ENCODE assay signal across 18 cellular contexts in genomic region chr17:21399476-21400203, GRCh38. TPM values are rescaled to one million over a fixed set of nuclear protein-coding genes. Genes with fewer than 3 reads are reported as not detected.
DNase-seq lines count a peak whose midpoint lies in the region; ATAC-seq, FAIRE-seq and TF ChIP-seq lines count a peak whose summit lies in the region.
"Had no signal": no experiment of that assay in that cellular context is flagged by ENCODE, and none has a peak within 500 bp of the region (broad histone marks: within the 10 kb centered on the region; RNA-seq: fewer than 3 reads in every experiment).

No MANE protein-coding gene starts in this region.

- no peak overlapping the region for H4K91ac ChIP-seq in H1 (replicated peaks; ENCODE audit: insufficient read length, low read length)

- H3K4me3 ChIP-seq in left ventricle myocardium inferior: no peak overlapping the region
- no peak overlapping the region for H3K4me3 ChIP-seq in HEK293 (ENCODE audit: low read depth, low read length)
- H3K4me3 ChIP-seq in H1 (ENCODE audit: extremely low read depth in 1 of 4, insufficient read depth in 2 of 4, low read depth in 3 of 4, low read length in 4 of 4): no peak overlapping the region
- H3K4me3 ChIP-seq: HAP-1 had no signal

- ATAC-seq in left ventricle myocardium superior (no peak), GM21717 (IDR thresholded peaks at IDR 0.05; ENCODE audit: unreplicated experiment) (no peak)

- H2AK5ac ChIP-seq in H1 (ENCODE audit: low read depth, low read length): no peak overlapping the region; the same call in 1 of the 2 replicates

- no peak for TF ChIP-seq EP300 in H1 (IDR thresholded peaks at IDR 0.05; ENCODE audit: borderline replicate concordance in 1 of 2, low read depth in 2 of 2, low read length in 2 of 2)

- CTCF ChIA-PET in HEK293 (lab: Yijun Ruan, JAX): no interaction called here
- CTCF ChIA-PET in H1 (lab: Charles Lee; ENCODE audit: partially characterized antibody): interaction anchor here (1.2 kb wide), 1 partner anchor 119 kb away, joined by 3 read pairs; no protein-coding TSS in a partner anchor

- intact Hi-C loops in left ventricle myocardium inferior (cut with micrococcal nuclease) (no loop called here), left ventricle myocardium superior (cut with micrococcal nuclease) (no loop called here)

- H3K4me1 Mint-ChIP-seq in osteocyte (ENCODE audit: unreplicated experiment): peaks cover 47% of the 10 kb centered on the region

- no peak for FAIRE-seq in H1 (lab: Jason Lieb, UNC)
- FAIRE-seq in urothelium cell line (lab: Jason Lieb, UNC): no peak
- FAIRE-seq: GM12891 had no signal

- no peak overlapping the region for H3K9ac ChIP-seq in H1 (replicated peaks in 1 of 4; ENCODE audit: extremely low read depth in 1 of 4, low read depth in 3 of 4, low read length in 3 of 4)

- H3K4ac ChIP-seq in H1 (replicated peaks; ENCODE audit: insufficient read length, low read depth, low read length): no peak overlapping the region

- H3K4me1 ChIP-seq in left ventricle myocardium inferior (peaks cover 47% of the 10 kb centered on the region), HEK293 (ENCODE audit: control insufficient read depth, insufficient read depth, low read length) (no peaks in the 10 kb centered on the region), H1 (replicated peaks in 1 of 4; ENCODE audit: control insufficient read depth in 3 of 4, insufficient read depth in 4 of 4, low read length in 3 of 4) (peaks cover 0 to 8% (median 2%) of the 10 kb centered on the region in 4 experiments; a peak in 2 of 7 replicates)
- H3K4me1 ChIP-seq: HAP-1 had no signal

- peak overlapping the region; percentile 99 for H3K27ac Mint-ChIP-seq in osteocyte (ENCODE audit: unreplicated experiment)
- H3K27ac Mint-ChIP-seq: CD4-positive, alpha-beta T cell; HFFc6; IgD-negative memory B cell had no signal

- DNase-seq in left ventricle myocardium inferior (no peak), left ventricle myocardium superior (no peak), H1 (ENCODE audit: low read depth in 1 of 2, low spot score in 2 of 2) (no peak), osteocyte (ENCODE audit: extremely low spot score, unreplicated experiment) (no peak), HT-29 (ENCODE audit: low spot score) (no peak), urothelium cell line (ENCODE audit: low spot score) (no peak)
- DNase-seq: 8988T; ACHN; Calu3; CD4-positive, alpha-beta T cell; DMS 273 treated with DMSO at 0.1 percent for 48 hours; GOT3; HFFc6 had no signal

- no peaks in the 10 kb centered on the region for H3K36me3 Mint-ChIP-seq in osteocyte (ENCODE audit: unreplicated experiment)
- H3K36me3 Mint-ChIP-seq: IgD-negative memory B cell had no signal

- H3K9me3 Mint-ChIP-seq in osteocyte (ENCODE audit: unreplicated experiment): no peaks in the 10 kb centered on the region
- H3K9me3 Mint-ChIP-seq: CD4-positive, alpha-beta T cell; HFFc6; IgD-negative memory B cell had no signal

- POLR2A ChIA-PET in HEK293 (lab: Yijun Ruan, JAX): no interaction called here
- POLR2A ChIA-PET in H1 (lab: Charles Lee; ENCODE audit: partially characterized antibody): no interaction called here

- H2BK20ac ChIP-seq in H1 (ENCODE audit: low read length): no peak overlapping the region

- H3K4me2 ChIP-seq in H1 (ENCODE audit: insufficient read depth in 1 of 2, low read depth in 2 of 2, low read length in 2 of 2): no peak overlapping the region

- H4K20me1 ChIP-seq in H1 (replicated peaks in 1 of 2; ENCODE audit: control insufficient read depth in 1 of 2, insufficient read depth in 2 of 2, low read length in 2 of 2): no peaks in the 10 kb centered on the region

- 91% methylated on average over 13 of the region's 13 CpGs; no CpG with 5 or more reads in 1 of the 2 experiments for WGBS in H1 (ENCODE audit: extremely low coverage in 1 of 2, insufficient coverage in 1 of 2, insufficient read length in 1 of 2, insufficient replicate concordance in 2 of 2, low coverage in 1 of 2, low lambda C conversion rate in 2 of 2, missing lambda C conversion rate in 1 of 2), 2 experiments

- no peaks in the 10 kb centered on the region for H3K27me3 Mint-ChIP-seq in osteocyte (ENCODE audit: unreplicated experiment)
- H3K27me3 Mint-ChIP-seq: CD4-positive, alpha-beta T cell had no signal

- no peak overlapping the region for H3K23ac ChIP-seq in H1 (ENCODE audit: insufficient read length)

- H3K4me3 Mint-ChIP-seq in osteocyte (ENCODE audit: unreplicated experiment): no peak overlapping the region
- H3K4me3 Mint-ChIP-seq: CD4-positive, alpha-beta T cell; HFFc6; IgD-negative memory B cell had no signal

- no peaks in the 10 kb centered on the region for H3K79me1 ChIP-seq in H1 (ENCODE audit: low read depth, low read length)

- H2BK15ac ChIP-seq in H1 (ENCODE audit: low read length): 0 out of 2 replicates have a peak overlapping the region, but pooled peaks have one; percentile 46

- TF ChIP-seq CTCF in left ventricle myocardium inferior (IDR thresholded peaks at IDR 0.05; ENCODE audit: borderline replicate concordance) (no peak), HEK293 (tag by site-specific recombination; IDR thresholded peaks at IDR 0.05) (no peak), H1 (IDR thresholded peaks at IDR 0.05; ENCODE audit: control extremely low read depth in 1 of 3, insufficient read depth in 1 of 3, low read depth in 1 of 3, low read length in 3 of 3) (no peak), osteocyte (IDR thresholded peaks at IDR 0.05) (no peak)

- H4K5ac ChIP-seq in H1 (ENCODE audit: insufficient read length, low read depth, low read length): no peak overlapping the region

- H3K23me2 ChIP-seq in H1 (ENCODE audit: low read depth, low read length): no peaks in the 10 kb centered on the region

- no peak overlapping the region for H2BK5ac ChIP-seq in H1 (ENCODE audit: low read depth, low read length)

- H3K56ac ChIP-seq in H1 (replicated peaks; ENCODE audit: insufficient read length, low read depth, low read length): no peak overlapping the region

- no peak overlapping the region for H2BK120ac ChIP-seq in H1 (replicated peaks; ENCODE audit: low read depth, low read length)

- no peaks in the 10 kb centered on the region for H3K79me2 ChIP-seq in H1 (ENCODE audit: control insufficient read depth in 1 of 2, insufficient read depth in 2 of 2, low read length in 2 of 2)

- H2AFZ ChIP-seq in H1 (ENCODE audit: low read length): no peak overlapping the region

- peak overlapping the region; percentile 68 for H4K8ac ChIP-seq in H1 (ENCODE audit: extremely low read depth, insufficient read depth, low read length)

- no peak overlapping the region for H3K14ac ChIP-seq in H1 (ENCODE audit: insufficient read length)

- TF ChIP-seq RAD21 in H1 (IDR thresholded peaks at IDR 0.05 in 1 of 2, conservative IDR thresholded peaks at IDR 0.05 in 1 of 2; ENCODE audit: low read depth in 2 of 2, low read length in 2 of 2): no peak

- peak overlapping the region; percentile 16 for H3K27ac ChIP-seq in left ventricle myocardium inferior (replicated peaks)
- no peak overlapping the region for H3K27ac ChIP-seq in HEK293 (ENCODE audit: extremely low read depth, low read depth, low read length)
- no peak overlapping the region for H3K27ac ChIP-seq in H1 (ENCODE audit: low read depth, low read length)

- H3K9me3 ChIP-seq in left ventricle myocardium inferior (replicated peaks): peaks cover 4% of the 10 kb centered on the region
- no peaks in the 10 kb centered on the region for H3K9me3 ChIP-seq in HEK293 (ENCODE audit: control insufficient read depth, insufficient read depth, low read depth, low read length)
- H3K9me3 ChIP-seq in H1 (ENCODE audit: insufficient read depth in 2 of 2, low read depth in 1 of 2, low read length in 1 of 2): peaks cover 0 to 3% of the 10 kb centered on the region in 2 experiments; a peak in 1 of 4 replicates
- H3K9me3 ChIP-seq: HAP-1 had no signal

- H3K18ac ChIP-seq in H1 (ENCODE audit: extremely low read depth, low read length): no peak overlapping the region

- H3K27me3 ChIP-seq in left ventricle myocardium inferior (ENCODE audit: low read depth) (no peaks in the 10 kb centered on the region), H1 (replicated peaks in 1 of 4; ENCODE audit: control insufficient read depth in 3 of 4, extremely low read depth in 1 of 4, insufficient read depth in 3 of 4, low read length in 3 of 4) (no peaks in the 10 kb centered on the region)

- H3K36me3 ChIP-seq in left ventricle myocardium inferior: no peaks in the 10 kb centered on the region
- no peaks in the 10 kb centered on the region for H3K36me3 ChIP-seq in HEK293 (ENCODE audit: control insufficient read depth in 2 of 2, insufficient read depth in 1 of 2, low read length in 2 of 2)
- no peaks in the 10 kb centered on the region for H3K36me3 ChIP-seq in H1 (ENCODE audit: control insufficient read depth in 2 of 4, insufficient read depth in 4 of 4, low read length in 3 of 4)
- H3K36me3 ChIP-seq: HAP-1 had no signal

- TF ChIP-seq POLR2A in H1 (IDR thresholded peaks at IDR 0.05; ENCODE audit: control extremely low read depth in 1 of 2, low read depth in 2 of 2, low read length in 2 of 2): no peak

- no peak overlapping the region for H2BK12ac ChIP-seq in H1 (ENCODE audit: low read depth, low read length)

TF ChIP-seq in HEK293, 187 proteins besides CTCF, POLR2A, EP300 and RAD21:
- TF ChIP-seq ZIC2 (tag by site-specific recombination; IDR thresholded peaks at IDR 0.05) (peak; percentile 85), ZNF274 (IDR thresholded peaks at IDR 0.05; ENCODE audit: low read length) (no peak), ZNF274 (tag by site-specific recombination; IDR thresholded peaks at IDR 0.05; ENCODE audit: borderline replicate concordance) (no peak)

TF ChIP-seq in H1, 55 proteins besides CTCF, POLR2A, EP300 and RAD21 (continues in another document):
- no peak for TF ChIP-seq E2F6 (IDR thresholded peaks at IDR 0.05)

RNA-seq across cellular contexts. Expression of gene KCNJ12, which starts 23.5 kb away (rescaled TPM):
- 12.3 TPM for total RNA-seq in left ventricle myocardium inferior
- total RNA-seq in left ventricle myocardium superior: 11.4 TPM
- total RNA-seq in H1 (2021; fragmentation: NEBNext Ultra II Directional; extraction: Animal tissue kit (Norgen Biotek cat#: 25700)): 1.3 and 1.5 TPM in 2 replicates
- polyA plus RNA-seq in H1 (2011; rRNA removed): 1.2 and 1.7 TPM in 2 replicates
- 1.0 TPM for polyA plus RNA-seq in H1 (2011; cell fraction: cytosol; rRNA removed)
- polyA plus RNA-seq in H1 (2011; cell fraction: nucleus; rRNA removed): 1.5 TPM
- polyA plus RNA-seq in H1 (2012, experiment 1 of 2): 0.59 to 0.94 TPM (median 0.86 TPM) in 4 replicates
- polyA plus RNA-seq in H1 (2012, experiment 2 of 2): 0.79 TPM
- 0.49 TPM for polyA plus RNA-seq in H1 (2013, experiment 1 of 2)
- 0.39 TPM for polyA plus RNA-seq in H1 (2013, experiment 2 of 2)
- 1.3 and 1.7 TPM in 2 replicates for polyA minus RNA-seq in H1 (2011; rRNA and poly(A)+ RNA removed)
- polyA minus RNA-seq in H1 (2011; cell fraction: cytosol; rRNA and poly(A)+ RNA removed): 1.2 TPM
- 2.4 TPM for polyA minus RNA-seq in H1 (2011; cell fraction: nucleus; rRNA and poly(A)+ RNA removed)
- total RNA-seq in osteocyte: 2.3 and 2.4 TPM in 2 replicates
- not detected in 2 replicates for total RNA-seq in HT-29 (2014; rRNA removed; shearing (Covaris generic))
- total RNA-seq: Calu3, HFFc6 had no signal
- polyA plus RNA-seq: IgD-negative memory B cell had no signal
